24 cellular contexts compared by ENCODE assay signal in the genomic region with DNA sequence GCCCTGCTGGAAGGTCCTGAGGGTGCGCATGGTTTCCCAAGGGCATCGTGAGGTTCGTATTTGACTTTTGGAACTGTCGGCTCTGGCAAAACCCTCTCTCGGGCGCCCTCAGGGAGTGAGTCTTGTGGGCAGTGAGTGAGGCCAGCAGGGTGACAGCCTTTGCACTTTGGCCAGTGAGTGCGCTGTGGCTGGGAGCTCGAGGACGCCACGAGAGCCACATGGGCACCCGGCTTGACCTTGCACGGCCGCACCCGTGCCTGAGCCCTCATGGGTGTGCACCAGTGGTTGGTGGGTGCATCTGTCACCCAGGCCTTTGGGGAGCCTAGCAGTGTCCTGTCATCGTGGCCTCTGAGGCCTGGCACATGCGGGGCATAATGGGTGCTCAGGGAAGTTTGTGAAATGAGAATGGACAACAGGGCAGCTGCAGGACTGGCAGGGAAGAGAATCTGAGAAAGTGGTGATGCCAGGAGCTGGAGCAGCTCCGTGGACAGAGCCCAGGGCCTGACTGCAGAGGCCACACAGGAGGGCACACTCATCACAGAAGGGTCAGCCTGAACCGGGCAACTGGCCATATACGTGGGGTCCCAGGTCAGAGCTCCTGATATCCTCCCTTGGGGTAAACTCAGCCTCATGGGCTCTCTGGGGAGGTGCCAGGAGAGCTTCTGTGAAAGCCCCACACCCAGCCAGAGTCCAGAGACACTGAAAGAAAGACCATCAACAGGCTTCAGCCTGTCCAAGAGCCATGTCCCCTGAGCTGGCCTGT.
"Had no signal": no experiment of that assay in that cellular context is flagged by ENCODE, and none has a peak within 500 bp of the region (broad histone marks: within the 10 kb centered on the region; RNA-seq: fewer than 3 reads in every experiment).

No MANE protein-coding gene starts in this region.

- H3K36me3 ChIP-seq: cardiac muscle cell had no signal

- H3K27me3 ChIP-seq: body of pancreas, foreskin keratinocyte, testis had no signal

- H3K9me3 Mint-ChIP-seq: activated CD4-positive, alpha-beta T cell treated with anti-CD3 and anti-CD28 coated beads, Interleukin-2, amount 10 ng/mL, durations not matched to agents 7 days and 5 days; activated naive CD4-positive, alpha-beta T cell treated with anti-CD3 and anti-CD28 coated beads, Interleukin-2, amount 50 U/mL, for 24 hours; dendritic cell treated with granulocyte-macrophage colony-stimulating factor and Interleukin-4, amounts not matched to agents 40 ng/mL and 50 ng/mL, for 4 days; nephron progenitor cell; T-cell; T-helper 2 cell treated with Interferon-gamma antibody and Interleukin-4, amounts not matched to agents 5 μg/mL and 100 μg/mL, for 36 hours; type B pancreatic cell had no signal

- H3K4me3 ChIP-seq: body of pancreas, cardiac muscle cell, testis had no signal

- H3K27ac Mint-ChIP-seq: activated CD4-positive, alpha-beta T cell treated with anti-CD3 and anti-CD28 coated beads, Interleukin-2, amount 10 ng/mL, durations not matched to agents 7 days and 5 days; activated CD8-positive, alpha-beta T cell treated with anti-CD3 and anti-CD28 coated beads, Interleukin-2, amount 10 ng/mL, durations not matched to agents 7 days and 5 days; activated naive CD4-positive, alpha-beta T cell treated with anti-CD3 and anti-CD28 coated beads, Interleukin-2, amount 50 U/mL, for 24 hours; activated T-helper 1 cell treated with anti-CD3 and anti-CD28 coated beads, Interleukin-12 subunit alpha, Interleukin-12 subunit beta, Interleukin-2, Interleukin-4 antibody, amounts not matched to agents 30 ng/mL and 10 ng/mL and 1 ng/mL, durations not matched to agents 14 hours and 24 hours and 36 hours; dendritic cell treated with granulocyte-macrophage colony-stimulating factor and Interleukin-4, amounts not matched to agents 40 ng/mL and 50 ng/mL, for 4 days; nephron progenitor cell; stimulated activated effector memory CD8-positive, alpha-beta T cell treated with anti-CD3 and anti-CD28 coated beads, Interleukin-12 subunit alpha, Interleukin-12 subunit beta, amount 100 ng/mL, for 72 hours; stimulated activated naive CD8-positive, alpha-beta T cell treated with anti-CD3 and anti-CD28 coated beads, Interleukin-15, amount 100 ng/mL, for 72 hours; T-cell; T-helper 2 cell treated with Interferon-gamma antibody and Interleukin-4, amounts not matched to agents 5 μg/mL and 100 μg/mL, for 36 hours; type B pancreatic cell had no signal

- H3K9me3 ChIP-seq: body of pancreas, testis had no signal

- H3K36me3 Mint-ChIP-seq: activated naive CD4-positive, alpha-beta T cell treated with anti-CD3 and anti-CD28 coated beads, Interleukin-2, amount 50 U/mL, for 24 hours; stimulated activated effector memory CD8-positive, alpha-beta T cell treated with anti-CD3 and anti-CD28 coated beads, Interleukin-12 subunit alpha, Interleukin-12 subunit beta, amount 100 ng/mL, for 72 hours; T-cell; type B pancreatic cell had no signal

- H3K27me3 Mint-ChIP-seq: activated CD4-positive, alpha-beta T cell treated with anti-CD3 and anti-CD28 coated beads, Interleukin-2, amount 10 ng/mL, durations not matched to agents 7 days and 5 days had no signal

- H3K4me1 ChIP-seq: body of pancreas, foreskin keratinocyte had no signal

- H3K4me3 Mint-ChIP-seq: activated CD4-positive, alpha-beta T cell treated with anti-CD3 and anti-CD28 coated beads, Interleukin-2, amount 10 ng/mL, durations not matched to agents 7 days and 5 days; activated CD8-positive, alpha-beta T cell treated with anti-CD3 and anti-CD28 coated beads, Interleukin-2, amount 10 ng/mL, durations not matched to agents 7 days and 5 days; activated naive CD4-positive, alpha-beta T cell treated with anti-CD3 and anti-CD28 coated beads, Interleukin-2, amount 50 U/mL, for 24 hours; activated T-helper 1 cell treated with anti-CD3 and anti-CD28 coated beads, Interleukin-12 subunit alpha, Interleukin-12 subunit beta, Interleukin-2, Interleukin-4 antibody, amounts not matched to agents 30 ng/mL and 10 ng/mL and 1 ng/mL, durations not matched to agents 14 hours and 24 hours and 36 hours; dendritic cell treated with granulocyte-macrophage colony-stimulating factor and Interleukin-4, amounts not matched to agents 40 ng/mL and 50 ng/mL, for 4 days; immature natural killer cell; nephron progenitor cell; stimulated activated effector memory CD8-positive, alpha-beta T cell treated with anti-CD3 and anti-CD28 coated beads, Interleukin-12 subunit alpha, Interleukin-12 subunit beta, amount 100 ng/mL, for 72 hours; stimulated activated naive CD8-positive, alpha-beta T cell treated with anti-CD3 and anti-CD28 coated beads, Interleukin-15, amount 100 ng/mL, for 72 hours; T-cell; T-helper 2 cell treated with Interferon-gamma antibody and Interleukin-4, amounts not matched to agents 5 μg/mL and 100 μg/mL, for 36 hours; type B pancreatic cell had no signal

- H3K27ac ChIP-seq: body of pancreas, cardiac muscle cell, foreskin keratinocyte, testis, VCaP had no signal

- DNase-seq: activated CD4-positive, alpha-beta T cell treated with anti-CD3 and anti-CD28 coated beads, Interleukin-2, amount 10 ng/mL, durations not matched to agents 7 days and 5 days; activated CD8-positive, alpha-beta T cell treated with anti-CD3 and anti-CD28 coated beads, Interleukin-2, amount 10 ng/mL, durations not matched to agents 7 days and 5 days; activated gamma-delta T cell treated with Interleukin-2 at 50 U/mL for 16 hours; anterior cingulate cortex; effector CD4-positive, alpha-beta T cell; erythroblast; foreskin keratinocyte; immature natural killer cell; left ventricle myocardium superior; mesenchymal stem cell; nephron progenitor cell; occipital lobe; stimulated activated naive CD8-positive, alpha-beta T cell treated with anti-CD3 and anti-CD28 coated beads, Interleukin-15, amount 100 ng/mL, for 72 hours; testis had no signal
